ENCODE assay signal across 15 cellular contexts in genomic region chr9:135574943-135575342, GRCh38. TPM values are rescaled to one million over a fixed set of nuclear protein-coding genes. Genes with fewer than 3 reads are reported as not detected.
DNase-seq lines count a peak whose midpoint lies in the region; ATAC-seq and TF ChIP-seq lines count a peak whose summit lies in the region.
"Had no signal": no experiment of that assay in that cellular context is flagged by ENCODE, and none has a peak within 500 bp of the region (broad histone marks: within the 10 kb centered on the region; RNA-seq: fewer than 3 reads in every experiment).

No MANE protein-coding gene starts in this region.

- no peak overlapping the region for H3K4me3 Mint-ChIP-seq in osteocyte (ENCODE audit: unreplicated experiment)
- H3K4me3 Mint-ChIP-seq in Calu3 (ENCODE audit: low read depth, unreplicated experiment), result no peak overlapping the region
- H3K4me3 Mint-ChIP-seq: CD4-positive, alpha-beta T cell had no signal

- ATAC-seq in HG03108 (IDR thresholded peaks at IDR 0.05; ENCODE audit: unreplicated experiment), result no peak

- DNase-seq in AG20443 (ENCODE audit: low spot score) (peak; percentile 7), ecto neural progenitor cell (ENCODE audit: low spot score) (peak; percentile 36), osteocyte (ENCODE audit: extremely low spot score, unreplicated experiment) (peak; percentile 83), ureter (ENCODE audit: low spot score) (peak; percentile 41), Calu3 (no peak), DMS 273 (lab: John Stamatoyannopoulos, UW; ENCODE audit: unreplicated experiment) (no peak)
- DNase-seq: Caco-2, DMS79 treated with DMSO at 0.1 percent for 48 hours, GF-D8, GOT3 had no signal

- intact Hi-C loops in Calu3 (cut with micrococcal nuclease; ENCODE audit: unreplicated experiment), result no loop called here

- H3K9me3 Mint-ChIP-seq in osteocyte (ENCODE audit: unreplicated experiment), result peaks cover 3% of the 10 kb centered on the region
- H3K9me3 Mint-ChIP-seq in Calu3 (ENCODE audit: low read depth, unreplicated experiment), result no peaks in the 10 kb centered on the region

- H3K27me3 Mint-ChIP-seq in osteocyte (ENCODE audit: unreplicated experiment), result no peaks in the 10 kb centered on the region
- no peaks in the 10 kb centered on the region for H3K27me3 Mint-ChIP-seq in Calu3 (ENCODE audit: unreplicated experiment)

- no peak for TF ChIP-seq CTCF in osteocyte (IDR thresholded peaks at IDR 0.05)
- no peak for TF ChIP-seq CTCF in Calu3 (IDR thresholded peaks at IDR 0.05; ENCODE audit: unreplicated experiment)

- no peaks in the 10 kb centered on the region for H3K36me3 Mint-ChIP-seq in osteocyte (ENCODE audit: unreplicated experiment)
- no peaks in the 10 kb centered on the region for H3K36me3 Mint-ChIP-seq in Calu3 (ENCODE audit: insufficient read depth, unreplicated experiment)

- H3K4me1 Mint-ChIP-seq in osteocyte (ENCODE audit: unreplicated experiment) (no peaks in the 10 kb centered on the region), Calu3 (ENCODE audit: low read depth, unreplicated experiment) (no peaks in the 10 kb centered on the region)

- H3K27ac Mint-ChIP-seq in osteocyte (ENCODE audit: unreplicated experiment) (no peak overlapping the region), Calu3 (ENCODE audit: unreplicated experiment) (no peak overlapping the region)
- H3K27ac Mint-ChIP-seq: CD4-positive, alpha-beta T cell had no signal

- CTCF ChIA-PET in Calu3 (lab: Charles Lee), result no interaction called here

- no TSS peak for BruUV-seq in Calu3 (replicated peaks; lab: Mats Ljungman, UMichigan)

RNA-seq across cellular contexts. Expression of gene PAEP, which starts 13.4 kb away (rescaled TPM):
- total RNA-seq in osteocyte (not detected in 2 replicates), ureter (not detected), Calu3 (2022) (0.45 TPM in 1 of 2 replicates, not detected in the other)
- total RNA-seq: A172; Caco-2; CD4-positive, alpha-beta T cell; H7; HT-29 had no signal

RNA-seq across cellular contexts. Expression of gene OBP2A, which starts 29.0 kb away (rescaled TPM):
- not detected in 2 replicates for total RNA-seq in osteocyte
- not detected for total RNA-seq in ureter
- total RNA-seq in Calu3 (2022), result not detected in 2 replicates
- total RNA-seq: A172; Caco-2; CD4-positive, alpha-beta T cell; H7; HT-29 had no signal

RNA-seq across cellular contexts. Expression of gene LCN1, which starts 53.7 kb away (rescaled TPM):
- not detected in 2 replicates for total RNA-seq in osteocyte
- total RNA-seq in ureter, result not detected
- total RNA-seq in Calu3 (2022), result not detected in 2 replicates
- total RNA-seq: Caco-2; CD4-positive, alpha-beta T cell; H7; HT-29 had no signal

Comparison
In these comparisons a context has a peak if more than half of its experiments do, and no peak if none do; other contexts are left out.
1. DNase-seq: peak in AG20443 (single experiment), ecto neural progenitor cell (single experiment), osteocyte (single experiment) and ureter (single experiment); none in Calu3 (single experiment) and DMS 273 (single experiment).